In the genomic region with DNA sequence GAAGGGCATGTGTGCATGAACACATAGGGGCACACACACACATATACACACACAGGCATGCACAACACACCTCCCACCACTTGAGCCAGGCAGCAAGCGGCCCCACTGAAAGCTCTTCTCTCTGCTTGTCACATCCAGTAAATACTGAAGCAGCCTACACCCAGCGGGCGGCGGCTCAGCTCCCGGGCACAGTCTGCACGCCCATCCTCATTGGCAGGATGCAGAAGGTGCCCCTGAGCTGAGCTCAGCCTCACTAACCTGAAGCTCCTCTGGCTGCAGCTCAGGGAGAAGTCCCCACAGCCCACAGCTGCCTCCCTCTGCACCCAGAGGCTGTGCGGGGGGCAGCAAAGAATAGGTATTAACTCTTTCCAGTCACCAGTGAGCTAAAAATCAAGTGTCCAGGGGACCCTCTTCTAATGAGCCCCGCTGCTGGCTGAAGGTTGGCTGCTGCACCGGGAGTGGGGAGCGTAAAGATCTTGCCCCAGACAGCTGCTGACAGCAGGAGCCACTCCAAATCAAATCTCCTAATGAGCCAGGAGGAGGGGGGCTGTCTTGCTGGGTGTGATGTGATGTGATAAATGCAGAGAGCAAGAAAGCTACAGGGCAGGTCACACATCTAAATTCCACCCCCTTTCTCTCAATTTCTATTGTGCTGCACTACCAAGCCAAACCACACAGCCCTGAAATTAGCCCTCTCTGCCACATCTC, we compare ENCODE assay signal across 15 cellular contexts. TPM values are rescaled to one million over a fixed set of nuclear protein-coding genes. Genes with fewer than 3 reads are reported as not detected.
A peak's percentile ranks its signal among the peaks of the same experiment; 100 is the strongest.
DNase-seq lines count a peak whose midpoint lies in the region; ATAC-seq, FAIRE-seq and TF ChIP-seq lines count a peak whose summit lies in the region.
"Had no signal": no experiment of that assay in that cellular context is flagged by ENCODE, and none has a peak within 500 bp of the region (broad histone marks: within the 10 kb centered on the region; RNA-seq: fewer than 3 reads in every experiment).

No MANE protein-coding gene starts in this region.

- TF ChIP-seq CTCF in D721Med (IDR thresholded peaks at IDR 0.05; ENCODE audit: insufficient read depth, missing control alignments) (no peak), foreskin keratinocyte (conservative IDR thresholded peaks at IDR 0.05) (no peak)

- peak; percentile 43 for ATAC-seq in foreskin keratinocyte
- ATAC-seq in HG02852 (IDR thresholded peaks at IDR 0.05; ENCODE audit: unreplicated experiment), result no peak
- no peak for ATAC-seq in GM18909 (IDR thresholded peaks at IDR 0.05; ENCODE audit: poor library complexity, unreplicated experiment)
- ATAC-seq: activated T-helper 17 cell treated with anti-CD3 and anti-CD28 coated beads, Interleukin-2, amount 50 U/mL, for 72 hours had no signal

- FAIRE-seq in D721Med (lab: Jason Lieb, UNC) (no peak), GM12892 (lab: Jason Lieb, UNC) (no peak)
- FAIRE-seq: urothelium cell line had no signal

- no peak overlapping the region for H3K27ac ChIP-seq in foreskin keratinocyte
- H3K27ac ChIP-seq: esophagus squamous epithelium had no signal

- H3K4me1 ChIP-seq in foreskin keratinocyte, result no peaks in the 10 kb centered on the region
- H3K4me1 ChIP-seq: esophagus squamous epithelium had no signal

- DNase-seq in D721Med (ENCODE audit: insufficient read length, low spot score) (peak; percentile 58), NAMALWA (ENCODE audit: low spot score) (peak; percentile 28), NCI-H69 (lab: John Stamatoyannopoulos, UW) (peak; percentile 96), foreskin keratinocyte (no peak), GM12892 (ENCODE audit: insufficient read length) (no peak)
- no peak for DNase-seq in activated naive CD4-positive, alpha-beta T cell treated with Interleukin-2 at 50 U/mL for 16 hours
- DNase-seq: activated CD4-positive, alpha-beta T cell treated with anti-CD3 and anti-CD28 coated beads for 1 hour; esophagus squamous epithelium had no signal

- H3K27me3 ChIP-seq in foreskin keratinocyte, result peaks cover 46% of the 10 kb centered on the region

- no peak for TF ChIP-seq POLR2A in GM12892 (IDR thresholded peaks at IDR 0.05; ENCODE audit: low read depth, low read length)

RNA-seq across cellular contexts. Expression of a gene that starts 12.5 kb away (rescaled TPM):
- not detected in 2 replicates for total RNA-seq in foreskin keratinocyte
- polyA plus RNA-seq in foreskin keratinocyte, result not detected in 2 replicates
- 0.08 TPM for polyA plus RNA-seq in GM12892 (2012; ENCODE audit: missing spikeins)
- total RNA-seq: esophagus squamous epithelium, myocyte, skeletal muscle tissue had no signal
- polyA plus RNA-seq: BJ had no signal

Comparison
In these comparisons a context has a peak if more than half of its experiments do, and no peak if none do; other contexts are left out.
1. DNase-seq: peak in D721Med (single experiment), NAMALWA (single experiment) and NCI-H69 (single experiment); none in foreskin keratinocyte (0 of 2), GM12892 (single experiment) and activated naive CD4-positive, alpha-beta T cell treated with Interleukin-2 at 50 U/mL for 16 hours (single experiment).